In the genomic region with DNA sequence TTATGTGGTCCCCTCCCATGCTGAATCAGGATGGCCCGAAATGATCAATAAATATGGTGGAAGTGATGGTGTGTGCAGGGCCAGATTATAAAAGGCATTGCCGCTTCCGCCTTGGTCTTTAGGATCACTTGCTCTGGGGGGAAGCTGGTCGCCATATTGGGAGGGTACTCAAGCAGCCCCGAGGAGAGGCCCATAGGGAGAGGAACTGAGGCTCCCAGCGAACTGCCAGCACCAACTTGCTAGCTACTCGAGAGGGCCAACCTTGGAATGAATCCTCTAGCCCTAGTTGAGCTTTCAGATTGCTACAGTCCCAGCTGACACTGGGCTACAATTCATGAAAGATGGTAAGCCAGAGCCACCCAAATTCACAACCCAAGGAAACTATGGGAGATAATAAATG, we compare ENCODE assay signal across 2 cellular contexts. TPM values are rescaled to one million over a fixed set of nuclear protein-coding genes. Genes with fewer than 3 reads are reported as not detected.
"Had no signal": no experiment of that assay in that cellular context is flagged by ENCODE, and none has a peak within 500 bp of the region (broad histone marks: within the 10 kb centered on the region; RNA-seq: fewer than 3 reads in every experiment).

No MANE protein-coding gene starts in this region.

RNA-seq across cellular contexts. Expression of gene CA5A, which starts 48.0 kb away (rescaled TPM):
- total RNA-seq: G401, GM12878 had no signal
- polyA plus RNA-seq: GM12878 had no signal
